Comparison of ENCODE assay signal across 8 cellular contexts in genomic region chr1:1746566-1746909, GRCh38. TPM values are rescaled to one million over a fixed set of nuclear protein-coding genes. Genes with fewer than 3 reads are reported as not detected.
DNase-seq lines count a peak whose midpoint lies in the region; ATAC-seq and TF ChIP-seq lines count a peak whose summit lies in the region.
"Not testable (repeated sequence)": the region's sequence is repeated elsewhere in the genome, so short reads cannot be mapped to it uniquely, and the experiment has no call there.

No MANE protein-coding gene starts in this region.

- H3K27ac Mint-ChIP-seq in activated naive CD8-positive, alpha-beta T cell treated with anti-CD3 and anti-CD28 coated beads, Interleukin-2, amount 10 ng/mL, durations not matched to agents 7 days and 5 days, result peak overlapping the region; percentile 89

- H3K27ac ChIP-seq in Panc1 (ENCODE audit: low read length), result not testable (repeated sequence)
- H3K27ac ChIP-seq in neutrophil (peak overlapping the region; percentile 86), tibial nerve (peak overlapping the region in 3 of 4 donors; percentile 88 to 95 (median 91))

- H3K27me3 ChIP-seq in Panc1 (ENCODE audit: control insufficient read depth, insufficient read depth, low read length); neutrophil; tibial nerve: not testable (repeated sequence)

- DNase-seq in Panc1 (ENCODE audit: low read depth, low spot score); activated naive CD8-positive, alpha-beta T cell treated with anti-CD3 and anti-CD28 coated beads, Interleukin-2, amount 10 ng/mL, durations not matched to agents 7 days and 5 days; left cardiac atrium; tibial nerve (ENCODE audit: low spot score in 2 of 2): not testable (repeated sequence)

- TF ChIP-seq CTCF in Panc1 (IDR thresholded peaks at IDR 0.05), result peak; percentile 40; the same call in 1 of the 2 replicates
- not testable (repeated sequence) for TF ChIP-seq CTCF in neutrophil (IDR thresholded peaks at IDR 0.05)
- TF ChIP-seq CTCF in tibial nerve (IDR thresholded peaks at IDR 0.05), result peak in 2 of 5 experiments; percentile 2 to 18

- H3K4me1 Mint-ChIP-seq in activated naive CD8-positive, alpha-beta T cell treated with anti-CD3 and anti-CD28 coated beads, Interleukin-2, amount 10 ng/mL, durations not matched to agents 7 days and 5 days, result not testable (repeated sequence)

- CTCF ChIA-PET in Panc1 (lab: Charles Lee), result interaction anchor here (0.7 kb wide), 1 partner anchor 458 kb away, joined by 4 read pairs; no protein-coding TSS in a partner anchor

- ATAC-seq in GM18858 (IDR thresholded peaks at IDR 0.05; ENCODE audit: unreplicated experiment) (peak; percentile 71), GM21619 (IDR thresholded peaks at IDR 0.05; ENCODE audit: unreplicated experiment) (peak; percentile 78), HG03097 (IDR thresholded peaks at IDR 0.05; ENCODE audit: low FRiP score, unreplicated experiment) (peak; percentile 77), Panc1 (peak; percentile 93), left cardiac atrium (peak; percentile 94 to 98)
- peak; percentile 82 for ATAC-seq in activated naive CD8-positive, alpha-beta T cell treated with anti-CD3 and anti-CD28 coated beads, Interleukin-2, amount 10 ng/mL, durations not matched to agents 7 days and 5 days (ENCODE audit: low read depth)

- not testable (repeated sequence) for H3K9me3 ChIP-seq in Panc1 (ENCODE audit: control insufficient read depth, insufficient read depth, low read depth, low read length); neutrophil; tibial nerve

- intact Hi-C loops in Panc1 (cut with micrococcal nuclease; ENCODE audit: unreplicated experiment); left cardiac atrium (cut with DNase I): not testable (repeated sequence)

- H3K9me3 Mint-ChIP-seq in activated naive CD8-positive, alpha-beta T cell treated with anti-CD3 and anti-CD28 coated beads, Interleukin-2, amount 10 ng/mL, durations not matched to agents 7 days and 5 days, result not testable (repeated sequence)

- H3K4me1 ChIP-seq in Panc1 (ENCODE audit: control insufficient read depth, insufficient read depth, low read length); neutrophil (ENCODE audit: control insufficient read depth in 1 of 2, insufficient read depth in 1 of 2, low read depth in 1 of 2, low read length in 1 of 2); tibial nerve: not testable (repeated sequence)

- not testable (repeated sequence) for TF ChIP-seq EP300 in tibial nerve (IDR thresholded peaks at IDR 0.05)

- not testable (repeated sequence) for TF ChIP-seq POLR2A in tibial nerve (IDR thresholded peaks at IDR 0.05)

- peak overlapping the region; percentile 53 for H3K4me3 Mint-ChIP-seq in activated naive CD8-positive, alpha-beta T cell treated with anti-CD3 and anti-CD28 coated beads, Interleukin-2, amount 10 ng/mL, durations not matched to agents 7 days and 5 days

- not testable (repeated sequence) for BruUV-seq in Panc1 (replicated peaks; lab: Mats Ljungman, UMichigan)

- H3K27me3 Mint-ChIP-seq in activated naive CD8-positive, alpha-beta T cell treated with anti-CD3 and anti-CD28 coated beads, Interleukin-2, amount 10 ng/mL, durations not matched to agents 7 days and 5 days, result not testable (repeated sequence)

- H3K4me3 ChIP-seq in Panc1 (ENCODE audit: low read depth in 2 of 2, low read length in 2 of 2) (peak overlapping the region; percentile 41 to 43), neutrophil (ENCODE audit: low read depth in 1 of 2, low read length in 1 of 2) (peak overlapping the region in 1 of 2 experiments; percentile 44), tibial nerve (peak overlapping the region in 3 of 4 donors; percentile 50 to 55 (median 53))

- not testable (repeated sequence) for H3K36me3 ChIP-seq in Panc1 (ENCODE audit: control insufficient read depth, insufficient read depth, low read length); neutrophil; tibial nerve

- POLR2A ChIA-PET in Panc1 (lab: Charles Lee); activated naive CD8-positive, alpha-beta T cell treated with anti-CD3 and anti-CD28 coated beads, Interleukin-2, amount 10 ng/mL, durations not matched to agents 7 days and 5 days (lab: Charles Lee): not testable (repeated sequence)

- WGBS in tibial nerve, 2 donors, result no CpG with 5 or more reads among the region's 35 CpGs

- in situ Hi-C loops in Panc1 (cut with HindIII; ENCODE audit: low pct_unique_long_range_greater_than_20kb, low sequenced_read_pairs), result not testable (repeated sequence)

- not testable (repeated sequence) for H3K36me3 Mint-ChIP-seq in activated naive CD8-positive, alpha-beta T cell treated with anti-CD3 and anti-CD28 coated beads, Interleukin-2, amount 10 ng/mL, durations not matched to agents 7 days and 5 days

RNA-seq across cellular contexts. Expression of gene CDK11A, which starts 22.4 kb away (rescaled TPM):
- total RNA-seq in Panc1 (2021; ENCODE audit: unreplicated experiment) (83.6 TPM), left cardiac atrium (10 to 100 TPM; 19.1 to 21.1 TPM), tibial nerve (10 to 100 TPM; 36.1 to 71.1 (median 54.6) TPM)
- polyA plus RNA-seq in Panc1 (2012; ENCODE audit: insufficient read length), result 132 TPM
- total RNA-seq in activated naive CD8-positive, alpha-beta T cell treated with anti-CD3 and anti-CD28 coated beads, Interleukin-2, amount 10 ng/mL, durations not matched to agents 7 days and 5 days, result 100 to 1,000 TPM; 104 to 106 TPM

RNA-seq across cellular contexts. Expression of gene NADK, which starts 31.7 kb away (rescaled TPM):
- total RNA-seq in Panc1 (2021; ENCODE audit: unreplicated experiment) (101 TPM), left cardiac atrium (10 to 100 TPM; 39.4 to 53.9 TPM), tibial nerve (100 to 1,000 TPM; 111 to 145 (median 119) TPM)
- polyA plus RNA-seq in Panc1 (2012; ENCODE audit: insufficient read length), result 101 TPM
- 10 to 100 TPM; 69.7 to 74.3 TPM for total RNA-seq in activated naive CD8-positive, alpha-beta T cell treated with anti-CD3 and anti-CD28 coated beads, Interleukin-2, amount 10 ng/mL, durations not matched to agents 7 days and 5 days

RNA-seq across cellular contexts. Expression of gene SLC35E2B, which starts 53.9 kb away (rescaled TPM):
- total RNA-seq in Panc1 (2021; ENCODE audit: unreplicated experiment) (75.7 TPM), left cardiac atrium (10 to 100 TPM; 15.3 to 24.6 TPM), tibial nerve (10 to 100 TPM; 38.2 to 67.8 (median 46.1) TPM)
- 63.0 TPM for polyA plus RNA-seq in Panc1 (2012; ENCODE audit: insufficient read length)
- 10 to 100 TPM; 75.3 to 77.0 TPM for total RNA-seq in activated naive CD8-positive, alpha-beta T cell treated with anti-CD3 and anti-CD28 coated beads, Interleukin-2, amount 10 ng/mL, durations not matched to agents 7 days and 5 days
